15 cellular contexts compared by ENCODE assay signal in the genomic region with DNA sequence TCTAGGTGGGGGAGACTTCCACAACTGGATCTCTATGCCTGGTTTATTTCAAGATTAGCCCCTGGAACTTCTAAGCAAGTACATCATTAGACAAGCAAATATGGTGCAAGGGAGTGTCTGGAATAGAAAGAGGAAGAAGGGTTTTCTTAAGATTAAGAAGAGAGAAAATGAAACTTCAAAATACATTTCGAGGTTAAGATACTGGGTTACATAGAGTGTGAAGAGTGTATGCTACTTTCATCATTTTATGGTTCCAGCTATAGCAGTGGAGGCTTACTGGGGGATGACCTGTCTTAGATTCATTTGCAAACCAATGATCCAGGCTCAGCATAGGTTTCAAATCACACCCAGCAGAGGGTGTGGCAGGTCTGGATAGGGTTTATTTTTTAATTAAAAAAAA.
DNase-seq lines count a peak whose midpoint lies in the region; ATAC-seq, FAIRE-seq and TF ChIP-seq lines count a peak whose summit lies in the region.
"Had no signal": no experiment of that assay in that cellular context is flagged by ENCODE, and none has a peak within 500 bp of the region (broad histone marks: within the 10 kb centered on the region; RNA-seq: fewer than 3 reads in every experiment).

No MANE protein-coding gene starts in this region.

- H3K27ac ChIP-seq in MM.1S (ENCODE audit: low read length) (no peak overlapping the region), breast epithelium (no peak overlapping the region)
- H3K27ac ChIP-seq: neural progenitor cell had no signal

- H3K4me3 ChIP-seq in MM.1S (ENCODE audit: low read length) (no peak overlapping the region), breast epithelium (no peak overlapping the region)
- H3K4me3 ChIP-seq: neural progenitor cell had no signal

- ATAC-seq in GM18508 (IDR thresholded peaks at IDR 0.05; ENCODE audit: insufficient read depth, unreplicated experiment) (peak; percentile 95), GM19468 (IDR thresholded peaks at IDR 0.05; ENCODE audit: extremely low read depth, unreplicated experiment) (peak; percentile 90), HG02943 (IDR thresholded peaks at IDR 0.05; ENCODE audit: low read depth, unreplicated experiment) (peak; percentile 79)
- ATAC-seq: left cardiac atrium had no signal

- intact Hi-C loops in breast epithelium (cut with DNase I; ENCODE audit: low total_unique reads) = no loop called here

- H3K9me3 ChIP-seq in MM.1S (replicated peaks; ENCODE audit: insufficient read depth, low read length) (no peaks in the 10 kb centered on the region), breast epithelium (peaks cover 5 to 11% of the 10 kb centered on the region in 2 donors)
- H3K9me3 ChIP-seq: BE2C had no signal

- no peaks in the 10 kb centered on the region for H3K9me2 ChIP-seq in MM.1S (replicated peaks; ENCODE audit: insufficient read depth, low read length)

- no peak overlapping the region for H3K9ac ChIP-seq in MM.1S (ENCODE audit: low read length)
- H3K9ac ChIP-seq: neural progenitor cell had no signal

- H2AFZ ChIP-seq in MM.1S (ENCODE audit: low read length) = no peak overlapping the region
- H2AFZ ChIP-seq: neural progenitor cell had no signal

- H3K4me1 ChIP-seq in MM.1S (ENCODE audit: low read length) (0 out of 2 replicates have a peak, but pooled peaks cover 4% of the 10 kb centered on the region), breast epithelium (no peaks in the 10 kb centered on the region)
- H3K4me1 ChIP-seq: BE2C, neural progenitor cell had no signal

- DNase-seq in MM.1S (peak; percentile 17), NCI-H446 (lab: John Stamatoyannopoulos, UW) (no peak), RCC 7860 (ENCODE audit: low spot score) (no peak), breast epithelium (ENCODE audit: low spot score in 2 of 2) (no peak), ureter (ENCODE audit: low spot score) (no peak)
- DNase-seq: activated CD4-positive, CD25-positive, alpha-beta regulatory T cell; activated naive CD4-positive, alpha-beta T cell treated with Interleukin-2 at 50 U/mL for 16 hours; BE2C; left cardiac atrium; NCI-H2029; stimulated activated CD4-positive, alpha-beta T cell treated with anti-CD3 and anti-CD28 coated beads, Interleukin-1b, Interleukin-23, amount 100 ng/mL, for 48 hours had no signal

- H3K79me2 ChIP-seq in MM.1S (ENCODE audit: low read length) = no peaks in the 10 kb centered on the region

- FAIRE-seq in RCC 7860 (lab: Jason Lieb, UNC) = no peak

- H4K20me1 ChIP-seq in MM.1S (ENCODE audit: insufficient read depth, low read length) = no peaks in the 10 kb centered on the region

- no peak overlapping the region for H3K4me2 ChIP-seq in MM.1S (ENCODE audit: low read depth, low read length)
- H3K4me2 ChIP-seq: neural progenitor cell had no signal

- no peaks in the 10 kb centered on the region for H3F3A ChIP-seq in MM.1S (ENCODE audit: insufficient read depth, low read length)

- no peaks in the 10 kb centered on the region for H3K27me3 ChIP-seq in MM.1S (replicated peaks; ENCODE audit: insufficient read depth, low read length)
- H3K27me3 ChIP-seq in breast epithelium = no peaks in the 10 kb centered on the region
- H3K27me3 ChIP-seq: BE2C, neural progenitor cell had no signal

- no peak for TF ChIP-seq POLR2A in breast epithelium (IDR thresholded peaks at IDR 0.05)

- TF ChIP-seq CTCF in MM.1S (IDR thresholded peaks at IDR 0.05; ENCODE audit: low read length) (no peak), breast epithelium (IDR thresholded peaks at IDR 0.05) (no peak)

- no peaks in the 10 kb centered on the region for H3K36me3 ChIP-seq in MM.1S (replicated peaks; ENCODE audit: insufficient read depth, low read length)
- no peaks in the 10 kb centered on the region for H3K36me3 ChIP-seq in breast epithelium
- H3K36me3 ChIP-seq: BE2C, neural progenitor cell had no signal
